Comparison of ENCODE assay signal across 8 cellular contexts in genomic region chr2:162317910-162318279, GRCh38. TPM values are rescaled to one million over a fixed set of nuclear protein-coding genes. Genes with fewer than 3 reads are reported as not detected.
DNase-seq lines count a peak whose midpoint lies in the region; ATAC-seq and TF ChIP-seq lines count a peak whose summit lies in the region.

No MANE protein-coding gene starts in this region.

- peaks cover 5 to 44% (median 40%) of the 10 kb centered on the region in 4 donors for H3K4me1 ChIP-seq in esophagus muscularis mucosa

- ATAC-seq in GM21528 (IDR thresholded peaks at IDR 0.05; ENCODE audit: low FRiP score, unreplicated experiment), result peak; percentile 15

- peak overlapping the region; percentile 86 for H3K4me3 Mint-ChIP-seq in neural crest cell

- TF ChIP-seq CTCF in esophagus muscularis mucosa (IDR thresholded peaks at IDR 0.05) (peak in 1 of 3 experiments; percentile 5), neural crest cell (conservative IDR thresholded peaks at IDR 0.05) (no peak)

- peak; percentile 70 for DNase-seq in DMS53 treated with DMSO at 0.1 percent for 48 hours (lab: John Stamatoyannopoulos, UW; ENCODE audit: unreplicated experiment)
- no peak for DNase-seq in Jurkat, Clone E6-1 (ENCODE audit: low read depth, low spot score)
- DNase-seq in activated CD8-positive, alpha-beta memory T cell treated with anti-CD3 and anti-CD28 coated beads for 48 hours (ENCODE audit: low read depth in 2 of 3, low spot score in 2 of 3), result peak in 2 of 3 experiments; percentile 11 to 13
- DNase-seq in esophagus muscularis mucosa (ENCODE audit: extremely low spot score), result no peak
- DNase-seq in neural crest cell (ENCODE audit: low read depth, low spot score), result no peak
- no peak for DNase-seq in NCI-H524 treated with DMSO at 0.1 percent for 48 hours (lab: John Stamatoyannopoulos, UW)
- DNase-seq in anterior cingulate cortex (lab: John Stamatoyannopoulos, UW), result no peak

- no peak for TF ChIP-seq EP300 in esophagus muscularis mucosa (IDR thresholded peaks at IDR 0.05)

- H3K27ac Mint-ChIP-seq in neural crest cell (ENCODE audit: unreplicated experiment), result no peak overlapping the region

- TF ChIP-seq POLR2A in esophagus muscularis mucosa (IDR thresholded peaks at IDR 0.05; ENCODE audit: low read depth), result no peak

- no peaks in the 10 kb centered on the region for H3K9me3 ChIP-seq in esophagus muscularis mucosa

- H3K4me3 ChIP-seq in Jurkat, Clone E6-1 (ENCODE audit: low read length), result peak overlapping the region; percentile 73
- H3K4me3 ChIP-seq in esophagus muscularis mucosa, result peak overlapping the region; percentile 75 to 97 (median 92)

- H3K27ac ChIP-seq in esophagus muscularis mucosa (replicated peaks in 1 of 4), result peak overlapping the region; percentile 83 to 92 (median 90)

- intact Hi-C loops in esophagus muscularis mucosa (cut with DNase I), result no loop called here

- H3K27me3 Mint-ChIP-seq in neural crest cell (ENCODE audit: low read depth), result peaks cover 42% of the 10 kb centered on the region

- H3K36me3 ChIP-seq in esophagus muscularis mucosa, result no peaks in the 10 kb centered on the region

- H3K9me3 Mint-ChIP-seq in neural crest cell, result peaks cover 3% of the 10 kb centered on the region

- 26% methylated on average over 13 of the region's 13 CpGs for WGBS in esophagus muscularis mucosa

- H3K36me3 Mint-ChIP-seq in neural crest cell (ENCODE audit: low read depth), result no peaks in the 10 kb centered on the region

- H3K27me3 ChIP-seq in esophagus muscularis mucosa, result no peaks in the 10 kb centered on the region

- peaks cover 6% of the 10 kb centered on the region for H3K4me1 Mint-ChIP-seq in neural crest cell

RNA-seq across cellular contexts. Expression of gene IFIH1, which starts 0.6 kb away (rescaled TPM):
- polyA plus RNA-seq in Jurkat, Clone E6-1 (2012; ENCODE audit: insufficient read depth, insufficient read length), result 4.4 TPM
- total RNA-seq in esophagus muscularis mucosa (10 to 100 TPM in 2 of 4 donors, 1 to 10 TPM in 2; 8.6 to 12.9 (median 10.6) TPM), neural crest cell (0.23 and 0.27 TPM in 2 replicates)

RNA-seq across cellular contexts. Expression of gene GCA, which starts 26.0 kb away (rescaled TPM):
- 5.1 TPM for polyA plus RNA-seq in Jurkat, Clone E6-1 (2012; ENCODE audit: insufficient read depth, insufficient read length)
- total RNA-seq in esophagus muscularis mucosa, result 10 to 100 TPM in 1 of 4 donors, 1 to 10 TPM in 3; 5.4 to 34.3 (median 8.2) TPM
- 11.3 TPM in 2 replicates for total RNA-seq in neural crest cell

Comparison
In these comparisons a context has a peak if more than half of its experiments do, and no peak if none do; other contexts are left out.
1. DNase-seq: peak in DMS53 treated with DMSO at 0.1 percent for 48 hours (single experiment) and activated CD8-positive, alpha-beta memory T cell treated with anti-CD3 and anti-CD28 coated beads for 48 hours (2 of 3); none in Jurkat, Clone E6-1 (single experiment), esophagus muscularis mucosa (single experiment), neural crest cell (single experiment), NCI-H524 treated with DMSO at 0.1 percent for 48 hours (single experiment) and anterior cingulate cortex (0 of 58).